Comparison of ENCODE assay signal across 7 cellular contexts in the genomic region with DNA sequence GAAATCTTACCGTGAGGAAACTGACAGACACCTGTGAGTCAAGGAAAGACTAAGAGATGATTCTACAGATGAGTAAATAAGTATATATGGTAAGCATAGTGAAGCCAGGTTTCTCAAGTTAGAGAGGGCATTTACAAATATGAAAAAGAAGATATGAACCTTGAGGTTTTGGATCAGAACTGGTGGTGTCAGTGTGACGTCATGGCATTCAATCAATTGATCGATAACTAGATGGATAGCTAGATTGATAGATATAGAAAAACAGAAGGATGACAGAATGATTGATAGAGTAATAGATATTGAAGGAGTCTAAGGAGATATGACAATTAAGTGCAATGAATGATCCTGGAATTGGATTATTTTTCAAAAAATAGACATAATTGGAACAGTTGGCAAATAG.
"Had no signal": no experiment of that assay in that cellular context is flagged by ENCODE, and none has a peak within 500 bp of the region (broad histone marks: within the 10 kb centered on the region; RNA-seq: fewer than 3 reads in every experiment).

No MANE protein-coding gene starts in this region.

- H3K27ac Mint-ChIP-seq: IgD-negative memory B cell had no signal

- ATAC-seq: K562 had no signal

- H3K4me3 ChIP-seq: K562 had no signal

- FAIRE-seq: HTR-8/SVneo, K562 had no signal

- H3K27me3 Mint-ChIP-seq: IgD-negative memory B cell had no signal

- H3K27ac ChIP-seq: HL-60 had no signal

- DNase-seq: IMR-90, KBM-7, KG1 had no signal

- H3K4me3 Mint-ChIP-seq: IgD-negative memory B cell had no signal

- H3K4me1 Mint-ChIP-seq: IgD-negative memory B cell had no signal

- H3K36me3 Mint-ChIP-seq: IgD-negative memory B cell had no signal
